In genomic region chr17:7041607-7042506, GRCh38 we compare ENCODE assay signal across 11 cellular contexts. TPM values are rescaled to one million over a fixed set of nuclear protein-coding genes. Genes with fewer than 3 reads are reported as not detected.
DNase-seq lines count a peak whose midpoint lies in the region; ATAC-seq and TF ChIP-seq lines count a peak whose summit lies in the region.
"Had no signal": no experiment of that assay in that cellular context is flagged by ENCODE, and none has a peak within 500 bp of the region (broad histone marks: within the 10 kb centered on the region; RNA-seq: fewer than 3 reads in every experiment).

No MANE protein-coding gene starts in this region.

- H3K36me3 Mint-ChIP-seq in activated T-helper 2 cell treated with anti-CD3 and anti-CD28 coated beads, Interferon-gamma antibody, Interleukin-2, Interleukin-4, amounts not matched to agents 10 μg/mL and 5 μg/mL and 100 μg/mL, durations not matched to agents 14 hours and 24 hours and 36 hours (ENCODE audit: low read depth), result peaks cover 8% of the 10 kb centered on the region
- peaks cover 16% of the 10 kb centered on the region for H3K36me3 Mint-ChIP-seq in stimulated activated effector memory CD8-positive, alpha-beta T cell treated with anti-CD3 and anti-CD28 coated beads, Interleukin-12 subunit alpha, Interleukin-12 subunit beta, amount 100 ng/mL, for 72 hours

- H3K27ac Mint-ChIP-seq in activated T-helper 2 cell treated with anti-CD3 and anti-CD28 coated beads, Interferon-gamma antibody, Interleukin-2, Interleukin-4, amounts not matched to agents 10 μg/mL and 5 μg/mL and 100 μg/mL, durations not matched to agents 14 hours and 24 hours and 36 hours, result no peak overlapping the region
- peak overlapping the region; percentile 93 for H3K27ac Mint-ChIP-seq in stimulated activated effector memory CD8-positive, alpha-beta T cell treated with anti-CD3 and anti-CD28 coated beads, Interleukin-12 subunit alpha, Interleukin-12 subunit beta, amount 100 ng/mL, for 72 hours

- H3K4me3 Mint-ChIP-seq in activated T-helper 2 cell treated with anti-CD3 and anti-CD28 coated beads, Interferon-gamma antibody, Interleukin-2, Interleukin-4, amounts not matched to agents 10 μg/mL and 5 μg/mL and 100 μg/mL, durations not matched to agents 14 hours and 24 hours and 36 hours (ENCODE audit: low read depth), result peak overlapping the region; percentile 47
- H3K4me3 Mint-ChIP-seq in stimulated activated effector memory CD8-positive, alpha-beta T cell treated with anti-CD3 and anti-CD28 coated beads, Interleukin-12 subunit alpha, Interleukin-12 subunit beta, amount 100 ng/mL, for 72 hours, result peak overlapping the region; percentile 78

- H3K9me3 Mint-ChIP-seq in activated T-helper 2 cell treated with anti-CD3 and anti-CD28 coated beads, Interferon-gamma antibody, Interleukin-2, Interleukin-4, amounts not matched to agents 10 μg/mL and 5 μg/mL and 100 μg/mL, durations not matched to agents 14 hours and 24 hours and 36 hours, result no peaks in the 10 kb centered on the region
- no peaks in the 10 kb centered on the region for H3K9me3 Mint-ChIP-seq in stimulated activated effector memory CD8-positive, alpha-beta T cell treated with anti-CD3 and anti-CD28 coated beads, Interleukin-12 subunit alpha, Interleukin-12 subunit beta, amount 100 ng/mL, for 72 hours

- H3K9me3 ChIP-seq in WERI-Rb-1 (ENCODE audit: severe bottlenecking), result no peaks in the 10 kb centered on the region
- H3K9me3 ChIP-seq: tibial artery had no signal

- H3K27ac ChIP-seq in WERI-Rb-1, result no peak overlapping the region
- H3K27ac ChIP-seq: 22Rv1, tibial artery had no signal

- peaks cover 20% of the 10 kb centered on the region for H3K4me1 Mint-ChIP-seq in activated T-helper 2 cell treated with anti-CD3 and anti-CD28 coated beads, Interferon-gamma antibody, Interleukin-2, Interleukin-4, amounts not matched to agents 10 μg/mL and 5 μg/mL and 100 μg/mL, durations not matched to agents 14 hours and 24 hours and 36 hours (ENCODE audit: low read depth)
- H3K4me1 Mint-ChIP-seq in stimulated activated effector memory CD8-positive, alpha-beta T cell treated with anti-CD3 and anti-CD28 coated beads, Interleukin-12 subunit alpha, Interleukin-12 subunit beta, amount 100 ng/mL, for 72 hours, result peaks cover 47% of the 10 kb centered on the region

- peaks cover 11% of the 10 kb centered on the region for H3K27me3 Mint-ChIP-seq in activated T-helper 2 cell treated with anti-CD3 and anti-CD28 coated beads, Interferon-gamma antibody, Interleukin-2, Interleukin-4, amounts not matched to agents 10 μg/mL and 5 μg/mL and 100 μg/mL, durations not matched to agents 14 hours and 24 hours and 36 hours (ENCODE audit: low read depth)

- peak; percentile 48 for ATAC-seq in stimulated activated effector memory CD8-positive, alpha-beta T cell treated with anti-CD3 and anti-CD28 coated beads, Interleukin-12 subunit alpha, Interleukin-12 subunit beta, amount 100 ng/mL, for 72 hours
- no peak for ATAC-seq in HG02642 (IDR thresholded peaks at IDR 0.05; ENCODE audit: poor library complexity, unreplicated experiment)

- H3K4me3 ChIP-seq in iPS-11a (ENCODE audit: low read depth, low read length) (peak overlapping the region; percentile 50), WERI-Rb-1 (ENCODE audit: low read depth, low read length) (no peak overlapping the region)

- TF ChIP-seq CTCF in WERI-Rb-1 (IDR thresholded peaks at IDR 0.05; ENCODE audit: low read depth, low read length), result no peak

- DNase-seq in NCI-H146 (lab: John Stamatoyannopoulos, UW), result peak; percentile 28
- no peak for DNase-seq in NCI-H146 treated with DMSO at 0.1 percent for 48 hours (lab: John Stamatoyannopoulos, UW; ENCODE audit: unreplicated experiment)
- no peak for DNase-seq in activated T-helper 2 cell treated with anti-CD3 and anti-CD28 coated beads, Interferon-gamma antibody, Interleukin-2, Interleukin-4, amounts not matched to agents 10 μg/mL and 5 μg/mL and 100 μg/mL, durations not matched to agents 14 hours and 24 hours and 36 hours (ENCODE audit: low spot score)
- peak in 1 of 2 donors; percentile 26 for DNase-seq in stimulated activated effector memory CD8-positive, alpha-beta T cell treated with anti-CD3 and anti-CD28 coated beads, Interleukin-12 subunit alpha, Interleukin-12 subunit beta, amount 100 ng/mL, for 72 hours (ENCODE audit: low spot score in 2 of 2)
- DNase-seq in WERI-Rb-1, result no peak
- DNase-seq in cerebellar nuclear complex (lab: John Stamatoyannopoulos, UW), result no peak
- DNase-seq: NCI-H524 treated with DMSO at 0.1 percent for 48 hours, tibial artery had no signal

- no peaks in the 10 kb centered on the region for H3K27me3 ChIP-seq in WERI-Rb-1 (ENCODE audit: insufficient read depth, low read depth, severe bottlenecking)

- no peaks in the 10 kb centered on the region for H3K36me3 ChIP-seq in WERI-Rb-1
- H3K36me3 ChIP-seq: tibial artery had no signal

- intact Hi-C loops in activated T-helper 2 cell treated with anti-CD3 and anti-CD28 coated beads, Interferon-gamma antibody, Interleukin-2, Interleukin-4, amounts not matched to agents 10 μg/mL and 5 μg/mL and 100 μg/mL, durations not matched to agents 14 hours and 24 hours and 36 hours (cut with micrococcal nuclease), result no loop called here

RNA-seq across cellular contexts. Expression of gene SLC16A11, which starts 2.0 kb away (rescaled TPM):
- total RNA-seq in activated T-helper 2 cell treated with anti-CD3 and anti-CD28 coated beads, Interferon-gamma antibody, Interleukin-2, Interleukin-4, amounts not matched to agents 10 μg/mL and 5 μg/mL and 100 μg/mL, durations not matched to agents 14 hours and 24 hours and 36 hours, result 0.37 and 0.46 TPM in 2 replicates

RNA-seq across cellular contexts. Expression of gene SLC16A13, which starts 6.0 kb away (rescaled TPM):
- total RNA-seq in activated T-helper 2 cell treated with anti-CD3 and anti-CD28 coated beads, Interferon-gamma antibody, Interleukin-2, Interleukin-4, amounts not matched to agents 10 μg/mL and 5 μg/mL and 100 μg/mL, durations not matched to agents 14 hours and 24 hours and 36 hours, result 15.8 and 17.4 TPM in 2 replicates

RNA-seq across cellular contexts. Expression of gene BCL6B, which starts 19.0 kb away (rescaled TPM):
- total RNA-seq in activated T-helper 2 cell treated with anti-CD3 and anti-CD28 coated beads, Interferon-gamma antibody, Interleukin-2, Interleukin-4, amounts not matched to agents 10 μg/mL and 5 μg/mL and 100 μg/mL, durations not matched to agents 14 hours and 24 hours and 36 hours, result 0.80 and 1.0 TPM in 2 replicates

RNA-seq across cellular contexts. Expression of gene RNASEK, which starts 29.4 kb away (rescaled TPM):
- total RNA-seq in activated T-helper 2 cell treated with anti-CD3 and anti-CD28 coated beads, Interferon-gamma antibody, Interleukin-2, Interleukin-4, amounts not matched to agents 10 μg/mL and 5 μg/mL and 100 μg/mL, durations not matched to agents 14 hours and 24 hours and 36 hours, result 150 and 154 TPM in 2 replicates

RNA-seq across cellular contexts. Expression of gene CLEC10A, which starts 38.2 kb away (rescaled TPM):
- total RNA-seq in activated T-helper 2 cell treated with anti-CD3 and anti-CD28 coated beads, Interferon-gamma antibody, Interleukin-2, Interleukin-4, amounts not matched to agents 10 μg/mL and 5 μg/mL and 100 μg/mL, durations not matched to agents 14 hours and 24 hours and 36 hours, result not detected in 2 replicates
